In the genomic region with DNA sequence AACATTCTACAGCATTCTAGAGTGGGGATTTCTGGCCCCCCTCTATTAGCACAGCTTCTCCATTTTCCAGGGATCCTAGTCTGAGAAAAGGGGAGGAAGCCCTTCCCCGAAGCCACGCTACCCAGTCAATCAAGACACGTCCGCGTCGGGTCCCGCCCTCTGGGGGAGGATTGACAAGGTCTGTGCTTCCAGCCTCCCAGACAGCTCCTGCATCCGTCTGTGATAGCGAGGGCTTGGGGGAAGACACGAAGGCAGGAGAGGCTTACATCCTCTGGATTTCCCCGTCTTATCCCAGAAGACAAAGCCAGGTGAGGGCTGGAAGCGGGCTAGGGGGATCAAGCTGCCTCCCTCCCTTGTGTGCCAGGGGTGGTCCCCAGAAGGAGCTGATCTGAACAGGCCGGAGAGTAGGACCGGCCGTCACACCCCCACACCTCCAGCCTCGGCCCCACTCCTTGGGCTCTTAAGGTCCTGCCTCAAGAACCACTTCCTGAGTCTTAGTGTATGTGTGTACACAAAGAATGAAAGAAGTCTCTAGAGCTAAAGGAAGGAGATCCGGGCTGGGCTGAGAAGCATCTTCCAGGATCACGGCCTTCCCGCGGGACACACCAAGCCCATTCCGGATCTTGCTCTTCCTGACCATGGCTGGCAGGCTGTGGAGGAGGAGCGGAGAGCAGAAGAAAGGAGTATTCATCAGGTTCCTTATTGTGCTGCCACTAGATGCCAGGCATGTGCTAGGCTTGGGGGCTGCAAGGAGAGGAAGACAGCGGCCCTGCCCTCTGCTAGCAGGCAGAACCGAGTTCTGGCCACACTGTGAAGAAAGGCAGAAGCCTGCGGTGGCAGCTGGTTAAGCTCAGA, we compare ENCODE assay signal across 1 cellular context.
TF ChIP-seq lines count a peak whose summit lies in the region.

No MANE protein-coding gene starts in this region.

TF ChIP-seq in endothelial cell of umbilical vein, 7 proteins besides CTCF, POLR2A, EP300 and RAD21:
- TF ChIP-seq POLR2AphosphoS5 (IDR thresholded peaks at IDR 0.05; ENCODE audit: insufficient read depth, low read depth, low read length) (no peak), FOS (IDR thresholded peaks at IDR 0.05; ENCODE audit: borderline replicate concordance, insufficient read depth, low read length) (no peak), EZH2 (IDR thresholded peaks at IDR 0.05; ENCODE audit: borderline replicate concordance, low read depth, low read length, severe bottlenecking) (no peak), GATA2 (IDR thresholded peaks at IDR 0.05; ENCODE audit: insufficient read depth, insufficient read length, low read depth, low read length) (no peak), JUN (IDR thresholded peaks at IDR 0.05; ENCODE audit: borderline replicate concordance, insufficient read depth, insufficient read length, low read depth) (no peak), MYC (IDR thresholded peaks at IDR 0.05; ENCODE audit: low read depth, low read length) (no peak)
- TF ChIP-seq, protein P1, sequence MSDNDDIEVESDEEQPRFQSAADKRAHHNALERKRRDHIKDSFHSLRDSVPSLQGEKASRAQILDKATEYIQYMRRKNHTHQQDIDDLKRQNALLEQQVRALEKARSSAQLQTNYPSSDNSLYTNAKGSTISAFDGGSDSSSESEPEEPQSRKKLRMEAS (IDR thresholded peaks at IDR 0.05; ENCODE audit: insufficient read depth, insufficient read length) = no peak
